Comparison of ENCODE assay signal across 2 cellular contexts in the genomic region with DNA sequence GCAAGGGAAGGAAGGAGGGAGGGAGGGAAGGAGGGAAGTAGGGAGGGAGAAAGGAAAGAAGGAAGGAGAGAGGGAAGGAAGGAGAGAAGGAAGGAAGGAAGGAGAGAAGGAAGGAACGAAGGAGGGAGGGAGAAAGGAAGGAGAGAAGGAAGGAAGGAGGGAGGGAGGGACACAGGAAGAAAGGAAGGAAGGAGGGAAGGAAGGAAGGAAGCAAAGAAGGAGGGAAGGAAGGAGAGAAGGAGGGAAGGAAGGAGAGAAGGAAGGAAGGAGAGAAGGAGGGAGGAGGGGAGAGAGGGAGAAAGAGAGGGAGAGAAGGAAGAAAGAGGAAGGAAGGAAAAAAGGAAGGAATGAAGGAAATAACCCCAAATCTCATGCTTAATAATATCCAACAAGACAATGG.
TF ChIP-seq lines count a peak whose summit lies in the region.

No MANE protein-coding gene starts in this region.

TF ChIP-seq in HEK293, 187 proteins besides CTCF, POLR2A, EP300 and RAD21:
- TF ChIP-seq PRDM1 (tag by site-specific recombination; IDR thresholded peaks at IDR 0.05) (peak; percentile 74), ZNF510 (tag by site-specific recombination; IDR thresholded peaks at IDR 0.05; ENCODE audit: insufficient replicate concordance) (no peak), ZNF366 (tag by site-specific recombination; conservative IDR thresholded peaks at IDR 0.05) (peak; percentile 97)
- TF ChIP-seq, protein P1, sequence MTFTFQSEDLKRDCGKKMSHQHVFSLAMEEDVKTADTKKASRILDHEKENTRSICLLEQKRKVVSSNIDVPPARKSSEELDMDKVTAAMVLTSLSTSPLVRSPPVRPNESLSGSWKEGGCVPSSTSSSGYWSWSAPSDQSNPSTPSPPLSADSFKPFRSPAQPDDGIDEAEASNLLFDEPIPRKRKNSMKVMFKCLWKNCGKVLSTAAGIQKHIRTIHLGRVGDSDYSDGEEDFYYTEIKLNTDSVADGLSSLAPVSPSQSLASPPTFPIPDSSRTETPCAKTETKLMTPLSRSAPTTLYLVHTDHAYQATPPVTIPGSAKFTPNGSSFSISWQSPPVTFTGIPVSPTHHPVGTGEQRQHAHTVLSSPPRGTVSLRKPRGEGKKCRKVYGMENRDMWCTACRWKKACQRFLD (tag by site-specific recombination; IDR thresholded peaks at IDR 0.05), result 0 out of 2 replicates have a peak, but pooled peaks have one; percentile 8

TF ChIP-seq in H1, 55 proteins besides CTCF, POLR2A, EP300 and RAD21:
- TF ChIP-seq TCF12 (IDR thresholded peaks at IDR 0.05; ENCODE audit: low read depth, low read length) (no peak), PHF8 (conservative IDR thresholded peaks at IDR 0.05; ENCODE audit: low read depth, low read length) (no peak), SIRT6 (IDR thresholded peaks at IDR 0.05; ENCODE audit: low read length) (no peak), SUZ12 (IDR thresholded peaks at IDR 0.05; ENCODE audit: low read length) (no peak), CBX5 (IDR thresholded peaks at IDR 0.05; ENCODE audit: low read depth, low read length) (no peak)
